Comparison of ENCODE assay signal across 1 cellular context in the genomic region with DNA sequence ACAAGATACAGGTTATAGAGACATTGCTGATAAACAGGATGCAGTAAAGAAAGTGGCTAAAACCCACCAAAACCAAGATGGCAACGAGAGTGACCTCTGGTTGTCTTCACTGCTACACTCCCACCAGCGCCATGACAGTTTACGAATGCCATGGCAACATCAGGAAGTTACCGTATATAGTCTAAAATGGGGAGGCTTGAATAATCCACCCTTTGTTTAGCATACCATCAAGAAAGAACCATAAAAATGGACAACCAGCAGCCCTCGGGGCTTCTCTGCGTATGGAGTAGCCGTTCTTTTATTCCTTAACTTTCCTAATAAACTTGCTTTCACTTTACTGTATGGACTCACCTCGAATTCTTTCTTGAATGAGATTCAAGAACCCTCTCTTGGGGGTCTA.
A peak's percentile ranks its signal among the peaks of the same experiment; 100 is the strongest.
TF ChIP-seq lines count a peak whose summit lies in the region.

No MANE protein-coding gene starts in this region.

TF ChIP-seq in K562, 482 proteins besides CTCF, POLR2A, EP300 and RAD21:
- peak; percentile 17; the same call in 1 of the 2 replicates for TF ChIP-seq RFX1 (IDR thresholded peaks at IDR 0.05)
- TF ChIP-seq, protein P1, sequence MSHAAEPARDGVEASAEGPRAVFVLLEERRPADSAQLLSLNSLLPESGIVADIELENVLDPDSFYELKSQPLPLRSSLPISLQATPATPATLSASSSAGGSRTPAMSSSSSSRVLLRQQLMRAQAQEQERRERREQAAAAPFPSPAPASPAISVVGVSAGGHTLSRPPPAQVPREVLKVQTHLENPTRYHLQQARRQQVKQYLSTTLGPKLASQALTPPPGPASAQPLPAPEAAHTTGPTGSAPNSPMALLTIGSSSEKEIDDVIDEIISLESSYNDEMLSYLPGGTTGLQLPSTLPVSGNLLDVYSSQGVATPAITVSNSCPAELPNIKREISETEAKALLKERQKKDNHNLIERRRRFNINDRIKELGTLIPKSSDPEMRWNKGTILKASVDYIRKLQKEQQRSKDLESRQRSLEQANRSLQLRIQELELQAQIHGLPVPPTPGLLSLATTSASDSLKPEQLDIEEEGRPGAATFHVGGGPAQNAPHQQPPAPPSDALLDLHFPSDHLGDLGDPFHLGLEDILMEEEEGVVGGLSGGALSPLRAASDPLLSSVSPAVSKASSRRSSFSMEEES (CRISPR knock-in tag; IDR thresholded peaks at IDR 0.05) = no peak
TF ChIP-seq in K562: peak in this region for 1.
